8 cellular contexts compared by ENCODE assay signal in the genomic region with DNA sequence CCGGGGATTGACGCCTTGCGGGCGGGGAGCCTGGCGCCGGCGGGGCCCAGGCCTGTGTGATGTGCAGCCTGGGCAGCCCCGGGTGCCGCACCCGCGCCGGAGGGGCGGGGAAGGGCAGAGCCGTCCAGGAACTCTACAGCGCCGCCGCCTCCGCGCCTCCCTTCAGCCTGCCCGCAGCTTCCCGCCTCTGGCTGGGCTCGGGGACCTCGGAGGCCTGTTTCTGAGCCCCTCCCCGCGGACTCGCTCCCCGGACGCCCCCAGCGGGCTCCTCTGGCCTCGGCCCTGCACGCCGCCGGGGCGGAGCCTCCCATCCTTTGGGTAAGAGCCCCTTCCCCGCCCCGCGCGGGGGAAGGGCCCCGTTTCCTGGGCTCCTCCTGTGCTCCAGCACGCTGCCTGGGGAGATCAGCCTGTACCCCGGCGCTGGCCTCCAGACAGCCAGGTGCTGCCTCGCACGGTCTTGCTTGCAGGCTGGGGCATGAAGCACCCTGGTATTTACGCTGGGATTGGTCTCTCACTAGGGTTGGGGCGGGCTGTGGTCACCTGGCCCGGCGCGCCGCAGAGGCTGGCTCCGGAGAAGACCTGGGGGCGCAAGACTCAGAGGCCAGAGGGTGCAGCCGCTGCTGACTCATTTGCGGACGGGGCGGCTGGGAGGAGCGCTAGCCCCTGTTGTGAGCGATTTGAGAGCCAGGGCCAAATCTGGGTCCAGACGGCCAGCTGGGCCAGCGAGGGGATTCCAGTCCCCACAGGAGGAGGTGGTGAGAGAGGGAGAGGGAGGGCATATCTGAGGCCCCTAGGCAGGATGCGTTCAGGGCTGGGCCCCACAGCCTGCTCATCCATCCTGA. TPM values are rescaled to one million over a fixed set of nuclear protein-coding genes. Genes with fewer than 3 reads are reported as not detected.
DNase-seq lines count a peak whose midpoint lies in the region; ATAC-seq and TF ChIP-seq lines count a peak whose summit lies in the region.

No MANE protein-coding gene starts in this region.

- peaks cover 11% of the 10 kb centered on the region for H3K4me1 Mint-ChIP-seq in activated T-helper 2 cell treated with anti-CD3 and anti-CD28 coated beads, Interferon-gamma antibody, Interleukin-2, Interleukin-4, amounts not matched to agents 10 μg/mL and 5 μg/mL and 100 μg/mL, durations not matched to agents 14 hours and 24 hours and 36 hours (ENCODE audit: low read depth)
- H3K4me1 Mint-ChIP-seq in natural killer cell treated with Interleukin-12 subunit alpha and Interleukin-12 subunit beta and Interleukin-15 and Interleukin-18, amount 100 ng/mL, for 72 hours (ENCODE audit: low read depth in 2 of 2), result peaks cover 12 to 24% of the 10 kb centered on the region in 2 donors

- intact Hi-C loops in activated T-helper 2 cell treated with anti-CD3 and anti-CD28 coated beads, Interferon-gamma antibody, Interleukin-2, Interleukin-4, amounts not matched to agents 10 μg/mL and 5 μg/mL and 100 μg/mL, durations not matched to agents 14 hours and 24 hours and 36 hours (cut with micrococcal nuclease), result loop anchor here (5.0 kb wide), 2 partner anchors 135 to 260 kb away; partner anchors contain the start of genes SSBP3 and TTC22

- no peaks in the 10 kb centered on the region for H3K9me3 ChIP-seq in BE2C
- no peaks in the 10 kb centered on the region for H3K9me3 ChIP-seq in Peyer's patch
- no peaks in the 10 kb centered on the region for H3K9me3 ChIP-seq in stomach smooth muscle (ENCODE audit: control insufficient read depth in 2 of 2, low read length in 2 of 2)

- peaks cover 14% of the 10 kb centered on the region for H3K27me3 Mint-ChIP-seq in activated T-helper 2 cell treated with anti-CD3 and anti-CD28 coated beads, Interferon-gamma antibody, Interleukin-2, Interleukin-4, amounts not matched to agents 10 μg/mL and 5 μg/mL and 100 μg/mL, durations not matched to agents 14 hours and 24 hours and 36 hours (ENCODE audit: low read depth)
- H3K27me3 Mint-ChIP-seq in natural killer cell treated with Interleukin-12 subunit alpha and Interleukin-12 subunit beta and Interleukin-15 and Interleukin-18, amount 100 ng/mL, for 72 hours, result peaks cover 3 to 7% of the 10 kb centered on the region in 2 donors

- H3K9me3 Mint-ChIP-seq in activated T-helper 2 cell treated with anti-CD3 and anti-CD28 coated beads, Interferon-gamma antibody, Interleukin-2, Interleukin-4, amounts not matched to agents 10 μg/mL and 5 μg/mL and 100 μg/mL, durations not matched to agents 14 hours and 24 hours and 36 hours, result no peaks in the 10 kb centered on the region
- H3K9me3 Mint-ChIP-seq in natural killer cell treated with Interleukin-12 subunit alpha and Interleukin-12 subunit beta and Interleukin-15 and Interleukin-18, amount 100 ng/mL, for 72 hours, result no peaks in the 10 kb centered on the region

- peak; percentile 39 for ATAC-seq in GM19328 (IDR thresholded peaks at IDR 0.05; ENCODE audit: unreplicated experiment)
- ATAC-seq in natural killer cell treated with Interleukin-12 subunit alpha and Interleukin-12 subunit beta and Interleukin-15 and Interleukin-18, amount 100 ng/mL, for 72 hours, result peak; percentile 94 to 96

- H3K4me3 Mint-ChIP-seq in activated T-helper 2 cell treated with anti-CD3 and anti-CD28 coated beads, Interferon-gamma antibody, Interleukin-2, Interleukin-4, amounts not matched to agents 10 μg/mL and 5 μg/mL and 100 μg/mL, durations not matched to agents 14 hours and 24 hours and 36 hours (ENCODE audit: low read depth), result peak overlapping the region; percentile 75
- H3K4me3 Mint-ChIP-seq in natural killer cell treated with Interleukin-12 subunit alpha and Interleukin-12 subunit beta and Interleukin-15 and Interleukin-18, amount 100 ng/mL, for 72 hours, result peak overlapping the region; percentile 75

- H3K36me3 ChIP-seq in BE2C (no peaks in the 10 kb centered on the region), Peyer's patch (no peaks in the 10 kb centered on the region), stomach smooth muscle (ENCODE audit: control insufficient read depth in 2 of 2, insufficient read depth in 2 of 2, low read length in 2 of 2) (no peaks in the 10 kb centered on the region)

- peak overlapping the region; percentile 51 for H3K4me3 ChIP-seq in BE2C (ENCODE audit: low read depth, low read length)
- peak overlapping the region; percentile 39 to 85 (median 62) for H3K4me3 ChIP-seq in Peyer's patch
- H3K4me3 ChIP-seq in stomach smooth muscle (ENCODE audit: low read length in 2 of 2), result peak overlapping the region; percentile 43 to 71

- H3K27ac Mint-ChIP-seq in activated T-helper 2 cell treated with anti-CD3 and anti-CD28 coated beads, Interferon-gamma antibody, Interleukin-2, Interleukin-4, amounts not matched to agents 10 μg/mL and 5 μg/mL and 100 μg/mL, durations not matched to agents 14 hours and 24 hours and 36 hours, result peak overlapping the region; percentile 52
- H3K27ac Mint-ChIP-seq in natural killer cell treated with Interleukin-12 subunit alpha and Interleukin-12 subunit beta and Interleukin-15 and Interleukin-18, amount 100 ng/mL, for 72 hours, result peak overlapping the region in 1 of 2 donors; percentile 59

- H3K4me1 ChIP-seq in BE2C, result peaks cover 32% of the 10 kb centered on the region
- H3K4me1 ChIP-seq in Peyer's patch, result peaks cover 0 to 22% (median 4%) of the 10 kb centered on the region in 4 donors
- peaks cover 27% of the 10 kb centered on the region for H3K4me1 ChIP-seq in stomach smooth muscle (ENCODE audit: control insufficient read depth, insufficient read depth, low read length)

- peak; percentile 81 for DNase-seq in BE2C
- DNase-seq in HT-29 (ENCODE audit: low spot score), result peak; percentile 85
- DNase-seq in Peyer's patch, result peak; percentile 25 to 92 (median 87)
- peak; percentile 55 for DNase-seq in activated T-helper 2 cell treated with anti-CD3 and anti-CD28 coated beads, Interferon-gamma antibody, Interleukin-2, Interleukin-4, amounts not matched to agents 10 μg/mL and 5 μg/mL and 100 μg/mL, durations not matched to agents 14 hours and 24 hours and 36 hours (ENCODE audit: low spot score)
- peak; percentile 30 for DNase-seq in fibroblast of peridontal ligament (ENCODE audit: extremely low read depth)
- DNase-seq in natural killer cell treated with Interleukin-12 subunit alpha and Interleukin-12 subunit beta and Interleukin-15 and Interleukin-18, amount 100 ng/mL, for 72 hours (ENCODE audit: low spot score), result peak; percentile 82

- peak; percentile 46 to 67 for TF ChIP-seq POLR2A in Peyer's patch (IDR thresholded peaks at IDR 0.05)

- H3K9ac ChIP-seq in stomach smooth muscle (ENCODE audit: low read length in 2 of 2), result peak overlapping the region; percentile 49 to 60

- TF ChIP-seq CTCF in BE2C (IDR thresholded peaks at IDR 0.05; ENCODE audit: low read depth, low read length), result no peak
- TF ChIP-seq CTCF in Peyer's patch (IDR thresholded peaks at IDR 0.05), result peak in 3 of 6 experiments; percentile 15 to 23 (median 16)

- no peaks in the 10 kb centered on the region for H3K36me3 Mint-ChIP-seq in activated T-helper 2 cell treated with anti-CD3 and anti-CD28 coated beads, Interferon-gamma antibody, Interleukin-2, Interleukin-4, amounts not matched to agents 10 μg/mL and 5 μg/mL and 100 μg/mL, durations not matched to agents 14 hours and 24 hours and 36 hours (ENCODE audit: low read depth)
- no peaks in the 10 kb centered on the region for H3K36me3 Mint-ChIP-seq in natural killer cell treated with Interleukin-12 subunit alpha and Interleukin-12 subunit beta and Interleukin-15 and Interleukin-18, amount 100 ng/mL, for 72 hours

- H3K27ac ChIP-seq in Peyer's patch, result peak overlapping the region; percentile 61 to 89 (median 83)
- H3K27ac ChIP-seq in stomach smooth muscle (ENCODE audit: low read length), result peak overlapping the region; percentile 77

- no peaks in the 10 kb centered on the region for H3K27me3 ChIP-seq in BE2C
- H3K27me3 ChIP-seq in Peyer's patch, result no peaks in the 10 kb centered on the region
- no peaks in the 10 kb centered on the region for H3K27me3 ChIP-seq in stomach smooth muscle (ENCODE audit: control insufficient read depth in 1 of 2, insufficient read depth in 2 of 2, low read length in 2 of 2)

RNA-seq across cellular contexts. Expression of gene ACOT11, which starts 5.7 kb away (rescaled TPM):
- polyA plus RNA-seq in BE2C (2012; ENCODE audit: insufficient read depth, insufficient read length, low read depth), result 6.9 TPM
- 23.4 and 24.4 TPM in 2 replicates for total RNA-seq in HT-29 (2014; rRNA removed; shearing (Covaris generic))
- 100 to 1,000 TPM in 2 of 4 donors, 10 to 100 TPM in 2; 41.3 to 200 (median 119) TPM for total RNA-seq in Peyer's patch
- 1.8 and 2.3 TPM in 2 replicates for total RNA-seq in activated T-helper 2 cell treated with anti-CD3 and anti-CD28 coated beads, Interferon-gamma antibody, Interleukin-2, Interleukin-4, amounts not matched to agents 10 μg/mL and 5 μg/mL and 100 μg/mL, durations not matched to agents 14 hours and 24 hours and 36 hours
- under 1 TPM; 0.33 to 0.52 TPM for total RNA-seq in natural killer cell treated with Interleukin-12 subunit alpha and Interleukin-12 subunit beta and Interleukin-15 and Interleukin-18, amount 100 ng/mL, for 72 hours

Comparison
In these comparisons a context has a peak if more than half of its experiments do, and no peak if none do; other contexts are left out.
1. Peak in every context shown above with its lines: DNase-seq, ATAC-seq, H3K4me3 ChIP-seq and H3K27ac ChIP-seq.
2. DNase-seq: peak in every context shown above with its lines; median percentile 87 in Peyer's patch; 85 in HT-29; 82 in natural killer cell treated with Interleukin-12 subunit alpha and Interleukin-12 subunit beta and Interleukin-15 and Interleukin-18, amount 100 ng/mL, for 72 hours; 81 in BE2C; 55 in activated T-helper 2 cell treated with anti-CD3 and anti-CD28 coated beads, Interferon-gamma antibody, Interleukin-2, Interleukin-4, amounts not matched to agents 10 μg/mL and 5 μg/mL and 100 μg/mL, durations not matched to agents 14 hours and 24 hours and 36 hours; 30 in fibroblast of peridontal ligament.